ENCODE assay signal across 1 cellular context in the genomic region with DNA sequence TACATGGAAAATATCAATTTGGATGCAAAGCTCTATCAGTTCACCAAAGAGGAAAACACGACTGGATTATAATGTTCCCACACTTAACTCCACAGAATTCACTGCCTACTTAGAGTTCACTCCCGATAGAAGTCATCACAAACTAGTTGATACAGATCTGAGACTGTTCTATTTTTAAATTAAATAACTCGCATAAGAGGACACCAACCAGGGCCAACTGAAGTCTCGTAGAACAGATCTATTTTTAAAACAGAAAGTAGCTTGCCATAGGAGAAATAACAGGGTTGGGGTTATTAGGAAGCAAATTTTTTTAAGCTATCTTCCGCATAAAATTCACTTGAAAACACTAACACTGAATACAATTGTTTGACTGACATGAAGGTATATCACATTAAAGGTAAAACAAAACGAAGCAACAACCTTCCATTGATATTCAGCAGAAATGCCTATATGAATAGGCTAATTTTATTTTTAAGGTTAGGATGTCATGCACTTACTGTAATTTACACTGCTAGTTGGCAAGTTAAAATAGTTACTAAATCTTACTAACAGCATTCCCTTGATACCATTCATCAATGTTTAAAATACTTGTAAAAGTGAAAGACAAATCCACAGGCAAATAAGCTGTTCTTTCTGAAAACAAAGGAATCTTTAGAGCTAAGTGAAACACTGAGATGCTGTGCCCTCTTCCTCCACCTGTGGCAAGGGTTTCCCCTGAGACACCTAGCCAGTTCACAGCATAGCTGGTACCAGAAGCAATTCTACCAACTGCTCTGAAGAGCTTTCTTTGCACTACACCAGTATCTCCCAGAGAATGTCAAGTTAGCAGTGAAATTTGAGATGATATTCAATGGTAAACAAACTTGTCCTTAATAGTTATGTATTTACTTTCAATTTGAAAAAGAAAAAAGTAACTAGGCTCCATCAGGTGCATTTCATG.
TF ChIP-seq lines count a peak whose summit lies in the region.

No MANE protein-coding gene starts in this region.

TF ChIP-seq in GM23338, 12 proteins besides CTCF, POLR2A, EP300 and RAD21 (continued from another document):
- no peak for TF ChIP-seq ZNF462 (CRISPR knock-in tag; IDR thresholded peaks at IDR 0.05)
- TF ChIP-seq, protein P1, sequence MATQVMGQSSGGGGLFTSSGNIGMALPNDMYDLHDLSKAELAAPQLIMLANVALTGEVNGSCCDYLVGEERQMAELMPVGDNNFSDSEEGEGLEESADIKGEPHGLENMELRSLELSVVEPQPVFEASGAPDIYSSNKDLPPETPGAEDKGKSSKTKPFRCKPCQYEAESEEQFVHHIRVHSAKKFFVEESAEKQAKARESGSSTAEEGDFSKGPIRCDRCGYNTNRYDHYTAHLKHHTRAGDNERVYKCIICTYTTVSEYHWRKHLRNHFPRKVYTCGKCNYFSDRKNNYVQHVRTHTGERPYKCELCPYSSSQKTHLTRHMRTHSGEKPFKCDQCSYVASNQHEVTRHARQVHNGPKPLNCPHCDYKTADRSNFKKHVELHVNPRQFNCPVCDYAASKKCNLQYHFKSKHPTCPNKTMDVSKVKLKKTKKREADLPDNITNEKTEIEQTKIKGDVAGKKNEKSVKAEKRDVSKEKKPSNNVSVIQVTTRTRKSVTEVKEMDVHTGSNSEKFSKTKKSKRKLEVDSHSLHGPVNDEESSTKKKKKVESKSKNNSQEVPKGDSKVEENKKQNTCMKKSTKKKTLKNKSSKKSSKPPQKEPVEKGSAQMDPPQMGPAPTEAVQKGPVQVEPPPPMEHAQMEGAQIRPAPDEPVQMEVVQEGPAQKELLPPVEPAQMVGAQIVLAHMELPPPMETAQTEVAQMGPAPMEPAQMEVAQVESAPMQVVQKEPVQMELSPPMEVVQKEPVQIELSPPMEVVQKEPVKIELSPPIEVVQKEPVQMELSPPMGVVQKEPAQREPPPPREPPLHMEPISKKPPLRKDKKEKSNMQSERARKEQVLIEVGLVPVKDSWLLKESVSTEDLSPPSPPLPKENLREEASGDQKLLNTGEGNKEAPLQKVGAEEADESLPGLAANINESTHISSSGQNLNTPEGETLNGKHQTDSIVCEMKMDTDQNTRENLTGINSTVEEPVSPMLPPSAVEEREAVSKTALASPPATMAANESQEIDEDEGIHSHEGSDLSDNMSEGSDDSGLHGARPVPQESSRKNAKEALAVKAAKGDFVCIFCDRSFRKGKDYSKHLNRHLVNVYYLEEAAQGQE (IDR thresholded peaks at IDR 0.05; ENCODE audit: unreplicated experiment): no peak
- no peak for TF ChIP-seq EZH2phosphoT487 (IDR thresholded peaks at IDR 0.05; ENCODE audit: unreplicated experiment)
- no peak for TF ChIP-seq ZNF331 (CRISPR knock-in tag; IDR thresholded peaks at IDR 0.05; ENCODE audit: low read depth)
- no peak for TF ChIP-seq ZNF114 (CRISPR knock-in tag; IDR thresholded peaks at IDR 0.05)
